ENCODE assay signal across 12 cellular contexts in the genomic region with DNA sequence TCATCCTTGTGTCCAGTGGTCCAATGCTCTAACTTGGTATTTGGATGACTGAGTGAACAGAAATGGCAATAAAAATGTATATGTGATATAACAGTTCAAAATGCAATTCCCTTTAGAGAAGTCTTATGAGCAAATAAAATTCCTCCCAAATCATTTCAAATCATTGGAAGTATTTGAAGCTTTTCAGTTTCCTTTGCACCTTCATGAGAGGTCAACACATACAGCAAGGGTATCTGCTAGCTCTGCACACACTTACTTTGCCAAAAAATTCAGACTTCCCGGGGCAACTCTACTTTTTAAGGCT.
"Had no signal": no experiment of that assay in that cellular context is flagged by ENCODE, and none has a peak within 500 bp of the region (broad histone marks: within the 10 kb centered on the region; RNA-seq: fewer than 3 reads in every experiment).

No MANE protein-coding gene starts in this region.

- H3K4me1 ChIP-seq: right atrium auricular region, transverse colon had no signal

- H3K4me3 ChIP-seq: right atrium auricular region, transverse colon had no signal

- H3K27me3 ChIP-seq: right atrium auricular region, transverse colon had no signal

- H3K36me3 ChIP-seq: right atrium auricular region, transverse colon had no signal

- H3K9me3 ChIP-seq: right atrium auricular region, transverse colon had no signal

- H3K27ac ChIP-seq: right atrium auricular region had no signal

- DNase-seq: activated CD4-positive, alpha-beta memory T cell treated with anti-CD3 and anti-CD28 coated beads for 36 hours; activated gamma-delta T cell treated with Interleukin-2 at 50 U/mL for 16 hours; activated naive CD8-positive, alpha-beta T cell treated with anti-CD3 and anti-CD28 coated beads, Interleukin-2, amount 50 U/mL, for 24 hours; activated T-cell treated with anti-CD3 and anti-CD28 coated beads, Interleukin-2, amount 50 U/mL, for 4 hours; central memory CD4-positive, alpha-beta T cell; effector memory CD8-positive, alpha-beta T cell; hypothalamus; naive thymus-derived CD4-positive, alpha-beta T cell; posterior cingulate gyrus; T-cell; transverse colon had no signal
